Comparison of ENCODE assay signal across 2 cellular contexts in genomic region chr3:5301671-5302297, GRCh38.
TF ChIP-seq lines count a peak whose summit lies in the region.

No MANE protein-coding gene starts in this region.

TF ChIP-seq in SK-N-SH, 30 proteins besides CTCF, POLR2A, EP300 and RAD21 (continued from another document):
- no peak for TF ChIP-seq GABPA (IDR thresholded peaks at IDR 0.05; ENCODE audit: low read depth)
- TF ChIP-seq GATA2 (CRISPR knock-in tag; IDR thresholded peaks at IDR 0.05) = no peak
- TF ChIP-seq TCF12 (IDR thresholded peaks at IDR 0.05) = no peak
- TF ChIP-seq POLR2AphosphoS5 (IDR thresholded peaks at IDR 0.05; ENCODE audit: low read depth, low read length) = no peak
- TF ChIP-seq ELF1 (IDR thresholded peaks at IDR 0.05) = no peak

TF ChIP-seq in SK-N-SH treated with all-trans-retinoic acid at 6 μM for 48 hours, 23 proteins besides CTCF, POLR2A, EP300 and RAD21 (continued from another document):
- no peak for TF ChIP-seq CSRNP3 (CRISPR knock-in tag; IDR thresholded peaks at IDR 0.05)
- TF ChIP-seq GLIS3 (CRISPR knock-in tag; IDR thresholded peaks at IDR 0.05) = no peak
- no peak for TF ChIP-seq ARNTL (CRISPR knock-in tag; IDR thresholded peaks at IDR 0.05; ENCODE audit: borderline replicate concordance, low read depth)
- TF ChIP-seq POU6F1 (CRISPR knock-in tag; IDR thresholded peaks at IDR 0.05; ENCODE audit: borderline replicate concordance, low read depth) = no peak
- TF ChIP-seq ZNF565 (CRISPR knock-in tag; conservative IDR thresholded peaks at IDR 0.05; ENCODE audit: low read depth) = no peak
- no peak for TF ChIP-seq RARB (CRISPR knock-in tag; IDR thresholded peaks at IDR 0.05)
- TF ChIP-seq CREB5 (CRISPR knock-in tag; IDR thresholded peaks at IDR 0.05; ENCODE audit: low read depth) = no peak
- TF ChIP-seq BACH2 (CRISPR knock-in tag; IDR thresholded peaks at IDR 0.05; ENCODE audit: borderline replicate concordance) = no peak
- no peak for TF ChIP-seq ZNF8 (CRISPR knock-in tag; IDR thresholded peaks at IDR 0.05)
- no peak for TF ChIP-seq ZC3H10 (CRISPR knock-in tag; IDR thresholded peaks at IDR 0.05)
